In the genomic region with DNA sequence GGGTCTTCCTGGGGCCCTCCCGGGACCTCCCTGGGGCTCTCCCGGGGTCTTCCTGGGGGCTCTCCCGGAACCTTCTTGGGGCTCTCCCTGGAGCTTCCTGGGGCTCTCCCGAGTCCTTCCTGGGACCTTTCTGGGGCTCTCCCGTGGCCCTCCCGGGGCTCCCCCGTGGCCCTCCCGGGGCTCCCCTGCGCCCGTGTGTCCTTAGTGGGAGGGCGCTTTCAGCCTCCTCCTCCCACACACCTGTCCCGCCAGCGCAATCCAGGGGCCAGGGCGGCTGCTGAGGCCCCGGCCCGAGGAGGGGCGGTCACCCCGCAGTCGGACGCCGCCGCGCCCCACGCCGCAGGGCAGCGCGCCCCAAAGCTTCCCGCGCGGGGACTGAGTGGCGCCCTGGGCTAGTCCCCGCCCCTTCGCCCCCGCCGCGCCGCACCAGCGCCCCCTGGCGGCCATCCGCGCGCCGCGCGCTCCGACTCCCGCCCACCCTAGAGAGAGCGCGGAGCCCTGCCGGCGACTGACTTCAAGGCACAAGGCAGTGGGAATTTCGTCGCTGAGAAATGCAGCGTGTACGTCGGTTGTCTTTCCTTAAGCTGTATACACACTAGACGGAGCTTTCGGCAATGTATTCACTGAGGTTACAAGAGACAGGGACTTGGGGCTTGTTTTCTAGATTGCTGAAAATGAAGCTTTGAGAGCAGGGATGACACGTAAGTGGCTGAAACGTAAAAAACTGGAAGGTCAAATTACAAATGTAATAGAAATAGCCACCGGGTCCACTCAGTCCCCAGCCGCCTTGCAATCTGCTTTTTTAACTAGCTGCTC, we compare ENCODE assay signal across 8 cellular contexts. TPM values are rescaled to one million over a fixed set of nuclear protein-coding genes. Genes with fewer than 3 reads are reported as not detected.
DNase-seq lines count a peak whose midpoint lies in the region; ATAC-seq, FAIRE-seq and TF ChIP-seq lines count a peak whose summit lies in the region.

No MANE protein-coding gene starts in this region.

- ATAC-seq in activated naive CD8-positive, alpha-beta T cell treated with anti-CD3 and anti-CD28 coated beads, Interleukin-2, amount 50 U/mL, for 24 hours = peak; percentile 89
- ATAC-seq in left ventricle myocardium superior = peak; percentile 99
- ATAC-seq in psoas muscle = peak; percentile 95 to 99 (median 97)

- peaks cover 3 to 4% of the 10 kb centered on the region in 2 experiments for H3K4me1 Mint-ChIP-seq in H9
- H3K4me1 Mint-ChIP-seq in activated naive CD8-positive, alpha-beta T cell treated with anti-CD3 and anti-CD28 coated beads, Interleukin-2, amount 50 U/mL, for 24 hours = peaks cover 5% of the 10 kb centered on the region

- no peaks in the 10 kb centered on the region for H3K79me2 ChIP-seq in H9 (ENCODE audit: insufficient read depth, low read length)
- no peaks in the 10 kb centered on the region for H3K79me2 ChIP-seq in Loucy (ENCODE audit: insufficient read depth, low read length)
- H3K79me2 ChIP-seq in SU-DHL-6 (ENCODE audit: insufficient read depth, low read length) = no peaks in the 10 kb centered on the region

- H3F3A ChIP-seq in Loucy (ENCODE audit: low read depth) = no peaks in the 10 kb centered on the region
- no peaks in the 10 kb centered on the region for H3F3A ChIP-seq in SU-DHL-6 (ENCODE audit: insufficient read depth)

- H3K36me3 ChIP-seq in Loucy (ENCODE audit: insufficient read depth, low read length) = no peaks in the 10 kb centered on the region
- H3K36me3 ChIP-seq in SU-DHL-6 (ENCODE audit: low read length) = no peaks in the 10 kb centered on the region
- H3K36me3 ChIP-seq in psoas muscle (ENCODE audit: insufficient read depth in 1 of 2, low read depth in 1 of 2) = no peaks in the 10 kb centered on the region

- H2BK12ac ChIP-seq in H9 (ENCODE audit: insufficient read length, low read depth, low read length) = no peak overlapping the region

- H3K4me2 ChIP-seq in H9 (ENCODE audit: insufficient read depth, insufficient read length, low read length) = peak overlapping the region; percentile 49
- H3K4me2 ChIP-seq in Loucy (ENCODE audit: low read depth, low read length, poor library complexity, severe bottlenecking) = peak overlapping the region; percentile 67
- H3K4me2 ChIP-seq in SU-DHL-6 (ENCODE audit: low read depth, low read length, poor library complexity, severe bottlenecking) = peak overlapping the region; percentile 78

- H2AFZ ChIP-seq in H9 (ENCODE audit: low read length) (no peak overlapping the region), Loucy (ENCODE audit: low read length) (peak overlapping the region; percentile 86), SU-DHL-6 (ENCODE audit: low read depth, low read length, severe bottlenecking) (peak overlapping the region; percentile 96)

- no peak overlapping the region for H2BK120ac ChIP-seq in H9 (ENCODE audit: low read depth, low read length, poor library complexity, severe bottlenecking)

- peak overlapping the region; percentile 22 to 73 for H3K4me3 Mint-ChIP-seq in H9
- H3K4me3 Mint-ChIP-seq in activated naive CD8-positive, alpha-beta T cell treated with anti-CD3 and anti-CD28 coated beads, Interleukin-2, amount 50 U/mL, for 24 hours = peak overlapping the region; percentile 68

- H3K9me3 Mint-ChIP-seq in H9 = peaks cover 0 to 5% of the 10 kb centered on the region in 2 experiments; a peak in 2 of 5 replicates
- no peaks in the 10 kb centered on the region for H3K9me3 Mint-ChIP-seq in activated naive CD8-positive, alpha-beta T cell treated with anti-CD3 and anti-CD28 coated beads, Interleukin-2, amount 50 U/mL, for 24 hours

- H2BK5ac ChIP-seq in H9 (ENCODE audit: insufficient read length, low read length) = no peak overlapping the region

- no peaks in the 10 kb centered on the region for H3K23me2 ChIP-seq in H9 (ENCODE audit: insufficient read length, low read depth, low read length, poor library complexity, severe bottlenecking)

- H3K27ac Mint-ChIP-seq in H9 = no peak overlapping the region
- peak overlapping the region; percentile 61 for H3K27ac Mint-ChIP-seq in activated naive CD8-positive, alpha-beta T cell treated with anti-CD3 and anti-CD28 coated beads, Interleukin-2, amount 50 U/mL, for 24 hours

- no peak overlapping the region for H3K4ac ChIP-seq in H9 (ENCODE audit: low read depth, low read length)

- H3T11ph ChIP-seq in H9 (ENCODE audit: low read length) = no peak overlapping the region

- H3K23ac ChIP-seq in H9 (ENCODE audit: insufficient read length, low read depth, low read length) = no peak overlapping the region

- intact Hi-C loops in left ventricle myocardium superior (cut with micrococcal nuclease) (loop anchor here (10.0 kb wide), 2 partner anchors 150 to 420 kb away; no protein-coding TSS in a partner anchor), psoas muscle (cut with DNase I) (loop anchor here (5.0 kb wide), 2 partner anchors 43 to 418 kb away; no protein-coding TSS in a partner anchor)

- H3K9me3 ChIP-seq in H9 (ENCODE audit: control insufficient read depth, low read depth, low read length) (no peaks in the 10 kb centered on the region), Loucy (ENCODE audit: insufficient read depth, low read depth, low read length) (no peaks in the 10 kb centered on the region), SU-DHL-6 (ENCODE audit: insufficient read depth, low read length) (no peaks in the 10 kb centered on the region), psoas muscle (no peaks in the 10 kb centered on the region)

- H3K4me3 ChIP-seq in Loucy (ENCODE audit: low read length, poor library complexity, severe bottlenecking) (peak overlapping the region; percentile 72), SU-DHL-6 (ENCODE audit: insufficient read depth, low read length, poor library complexity, severe bottlenecking) (peak overlapping the region; percentile 49), psoas muscle (peak overlapping the region; percentile 57)

- peaks cover 5% of the 10 kb centered on the region for H3K27me3 ChIP-seq in H9 (ENCODE audit: insufficient read depth, low read length)
- H3K27me3 ChIP-seq in Loucy (ENCODE audit: insufficient read depth, low read length, poor library complexity, severe bottlenecking) = no peaks in the 10 kb centered on the region
- no peaks in the 10 kb centered on the region for H3K27me3 ChIP-seq in SU-DHL-6 (ENCODE audit: low read length)
- H3K27me3 ChIP-seq in psoas muscle (ENCODE audit: insufficient read depth in 3 of 3, low read length in 2 of 3) = peaks cover 0 to 19% (median 6%) of the 10 kb centered on the region in 3 donors

- no peak overlapping the region for H2BK15ac ChIP-seq in H9 (ENCODE audit: low read depth, low read length)

- TF ChIP-seq CTCF in H9 (conservative IDR thresholded peaks at IDR 0.05) (peak; percentile 84), Loucy (conservative IDR thresholded peaks at IDR 0.05; ENCODE audit: low read length) (peak; percentile 79), SU-DHL-6 (IDR thresholded peaks at IDR 0.05; ENCODE audit: insufficient read depth, low read length, poor library complexity, severe bottlenecking) (peak; percentile 80), psoas muscle (IDR thresholded peaks at IDR 0.05) (peak; percentile 95)

- H3K27ac ChIP-seq in H9 (ENCODE audit: insufficient read length, low read depth, low read length) = no peak overlapping the region
- H3K27ac ChIP-seq in SU-DHL-6 (ENCODE audit: low read depth, low read length) = no peak overlapping the region
- H3K27ac ChIP-seq in psoas muscle = no peak overlapping the region

- no peaks in the 10 kb centered on the region for H4K20me1 ChIP-seq in H9 (ENCODE audit: control insufficient read depth, insufficient read depth, insufficient read length)
- H4K20me1 ChIP-seq in Loucy (ENCODE audit: insufficient read depth, low read length, poor library complexity, severe bottlenecking) = no peaks in the 10 kb centered on the region
- H4K20me1 ChIP-seq in SU-DHL-6 (ENCODE audit: low read depth, low read length) = no peaks in the 10 kb centered on the region

- H3K27me3 Mint-ChIP-seq in H9 (ENCODE audit: low read depth) = peaks cover 30% of the 10 kb centered on the region
- peaks cover 6% of the 10 kb centered on the region for H3K27me3 Mint-ChIP-seq in activated naive CD8-positive, alpha-beta T cell treated with anti-CD3 and anti-CD28 coated beads, Interleukin-2, amount 50 U/mL, for 24 hours

- H3K79me1 ChIP-seq in H9 (ENCODE audit: insufficient read depth, low read depth, low read length, poor library complexity, severe bottlenecking) = no peaks in the 10 kb centered on the region

- DNase-seq in GM04504 (ENCODE audit: low read depth) (peak; percentile 26), H9 (peak; percentile 80), left ventricle myocardium superior (peak; percentile 88), psoas muscle (peak; percentile 75 to 86), urothelium cell line (ENCODE audit: low spot score) (peak; percentile 62)
- DNase-seq in activated naive CD8-positive, alpha-beta T cell treated with anti-CD3 and anti-CD28 coated beads, Interleukin-2, amount 50 U/mL, for 24 hours = peak; percentile 84

- H4K91ac ChIP-seq in H9 (ENCODE audit: insufficient read length, low read depth, low read length) = no peak overlapping the region

- H3K18ac ChIP-seq in H9 (ENCODE audit: insufficient read length, low read depth, low read length) = no peak overlapping the region

- H2BK20ac ChIP-seq in H9 (ENCODE audit: low read depth, low read length, poor library complexity, severe bottlenecking) = no peak overlapping the region

- no peak overlapping the region for H3K56ac ChIP-seq in H9 (ENCODE audit: insufficient read length, low read depth, low read length)

- no peaks in the 10 kb centered on the region for H3K4me1 ChIP-seq in H9 (ENCODE audit: insufficient read depth, low read length)
- H3K4me1 ChIP-seq in Loucy (ENCODE audit: insufficient read depth, low read length, poor library complexity, severe bottlenecking) = peaks cover 10% of the 10 kb centered on the region
- H3K4me1 ChIP-seq in psoas muscle = peaks cover 3% of the 10 kb centered on the region

- FAIRE-seq in urothelium cell line (lab: Jason Lieb, UNC) = no peak

- 0 out of 2 replicates have a peak overlapping the region, but pooled peaks have one; percentile 60 for H3K14ac ChIP-seq in H9 (ENCODE audit: insufficient read depth, low read length)

- no peaks in the 10 kb centered on the region for H3K9me2 ChIP-seq in Loucy (replicated peaks; ENCODE audit: low read depth, low read length)
- H3K9me2 ChIP-seq in SU-DHL-6 (replicated peaks; ENCODE audit: insufficient read depth, low read length) = no peaks in the 10 kb centered on the region

- H4K5ac ChIP-seq in H9 (ENCODE audit: insufficient read length, low read depth, low read length) = no peak overlapping the region

- H2AK5ac ChIP-seq in H9 (ENCODE audit: insufficient read length, low read length) = no peak overlapping the region

- WGBS in H9 (ENCODE audit: extremely low coverage, insufficient read length, low lambda C conversion rate) = no CpG with 5 or more reads among the region's 62 CpGs
- 1 to 4% (median 3%) methylated on average over 47 to 62 of the region's 62 CpGs for WGBS in psoas muscle, 3 donors

- no peak overlapping the region for H4K8ac ChIP-seq in H9 (replicated peaks; ENCODE audit: insufficient read length, low read depth, low read length)

- H3K9ac ChIP-seq in H9 (ENCODE audit: extremely low read depth, insufficient read length, low read length) (no peak overlapping the region), Loucy (ENCODE audit: low read depth, low read length, poor library complexity, severe bottlenecking) (peak overlapping the region; percentile 84), SU-DHL-6 (ENCODE audit: low read length) (peak overlapping the region; percentile 68)

- peaks cover 0 to 5% (median 0%) of the 10 kb centered on the region in 3 experiments; a peak in 2 of 7 replicates for H3K36me3 Mint-ChIP-seq in H9 (ENCODE audit: insufficient read depth in 1 of 3, low read depth in 3 of 3)
- H3K36me3 Mint-ChIP-seq in activated naive CD8-positive, alpha-beta T cell treated with anti-CD3 and anti-CD28 coated beads, Interleukin-2, amount 50 U/mL, for 24 hours (ENCODE audit: low read depth) = no peaks in the 10 kb centered on the region

RNA-seq across cellular contexts. Expression of gene INSIG1, which starts 47.1 kb away (rescaled TPM):
- total RNA-seq in H9 (2021) (23.3 and 24.2 TPM in 2 replicates), left ventricle myocardium superior (8.7 TPM), psoas muscle (10 to 100 TPM in 1 of 4 donors, 1 to 10 TPM in 3; 4.0 to 11.1 (median 6.6) TPM)
- 10 to 100 TPM in 1 of 3 donors, 1 to 10 TPM in 2; 5.3 to 20.0 (median 9.5) TPM for polyA plus RNA-seq in psoas muscle

Comparison
In these comparisons a context has a peak if more than half of its experiments do, and no peak if none do; other contexts are left out.
1. DNase-seq: peak in every context shown above with its lines; median percentile 88 in left ventricle myocardium superior; 84 in activated naive CD8-positive, alpha-beta T cell treated with anti-CD3 and anti-CD28 coated beads, Interleukin-2, amount 50 U/mL, for 24 hours; 80 in psoas muscle; 80 in H9; 62 in urothelium cell line; 26 in GM04504.